18 cellular contexts compared by ENCODE assay signal in genomic region chr11:94423467-94423866, GRCh38. TPM values are rescaled to one million over a fixed set of nuclear protein-coding genes. Genes with fewer than 3 reads are reported as not detected.
DNase-seq lines count a peak whose midpoint lies in the region; ATAC-seq and TF ChIP-seq lines count a peak whose summit lies in the region.
"Had no signal": no experiment of that assay in that cellular context is flagged by ENCODE, and none has a peak within 500 bp of the region (broad histone marks: within the 10 kb centered on the region; RNA-seq: fewer than 3 reads in every experiment).

No MANE protein-coding gene starts in this region.

- peak overlapping the region; percentile 32 for H3K27ac Mint-ChIP-seq in T-helper 17 cell
- H3K27ac Mint-ChIP-seq: B cell had no signal

- H3K4me1 Mint-ChIP-seq in T-helper 17 cell, result no peaks in the 10 kb centered on the region
- H3K4me1 Mint-ChIP-seq: CD14-positive monocyte had no signal

- DNase-seq in Caki2 (ENCODE audit: low read depth) (peak; percentile 10), T-helper 17 cell (no peak), kidney glomerular epithelial cell (lab: John Stamatoyannopoulos, UW) (peak; percentile 34), renal cortical epithelial cell (ENCODE audit: low read depth) (peak; percentile 77), KBM-7 (no peak), omental fat pad (ENCODE audit: low spot score) (no peak)
- DNase-seq in stimulated activated CD4-positive, alpha-beta T cell treated with anti-CD3 and anti-CD28 coated beads, Interleukin-2, amount 100 ng/mL, for 24 hours, result no peak
- DNase-seq: DMS79 treated with DMSO at 0.1 percent for 48 hours, GM23248, NCI-H1092 treated with DMSO at 0.1 percent for 48 hours, NCI-H1436 treated with DMSO at 0.1 percent for 48 hours, NCI-H1930, PC-9 had no signal

- H3K9me3 ChIP-seq in T-helper 17 cell (ENCODE audit: control insufficient read depth, low read length, poor library complexity, severe bottlenecking), result no peaks in the 10 kb centered on the region
- H3K9me3 ChIP-seq: HAP-1 had no signal

- in situ Hi-C loops in Caki2 (cut with HindIII; ENCODE audit: low pct_unique_long_range_greater_than_20kb, low sequenced_read_pairs) (no loop called here), KBM-7 (cut with MboI; ENCODE audit: low pct_unique_long_range_greater_than_20kb, low sequenced_read_pairs) (no loop called here)

- no peaks in the 10 kb centered on the region for H3K27me3 Mint-ChIP-seq in T-helper 17 cell
- H3K27me3 Mint-ChIP-seq: B cell had no signal

- no peak overlapping the region for H3K4me3 Mint-ChIP-seq in T-helper 17 cell
- H3K4me3 Mint-ChIP-seq: B cell, CD14-positive monocyte had no signal

- H3K36me3 Mint-ChIP-seq in T-helper 17 cell (ENCODE audit: low read depth), result peaks cover 16% of the 10 kb centered on the region

- TF ChIP-seq CTCF in omental fat pad (IDR thresholded peaks at IDR 0.05), result no peak

- no peak for ATAC-seq in T-helper 17 cell
- ATAC-seq in omental fat pad (ENCODE audit: low FRiP score), result no peak
- no peak for ATAC-seq in GM21717 (IDR thresholded peaks at IDR 0.05; ENCODE audit: unreplicated experiment)

RNA-seq across cellular contexts. Expression of gene GPR83, which starts 22.2 kb away (rescaled TPM):
- not detected in 2 replicates for total RNA-seq in Caki2 (2014; rRNA removed; shearing (Covaris generic); ENCODE audit: low replicate concordance)
- total RNA-seq in T-helper 17 cell (under 1 TPM; 0.10 to 0.22 TPM), renal cortical epithelial cell (under 0.01 TPM in 1 of 2 replicates, not detected in the other), omental fat pad (under 1 TPM in 1 of 4 donors, not detected in 3; 0.09 TPM)
- total RNA-seq: A172, GM23248, PC-9 had no signal

Comparison
In these comparisons a context has a peak if more than half of its experiments do, and no peak if none do; other contexts are left out.
1. DNase-seq: peak in Caki2 (single experiment), kidney glomerular epithelial cell (single experiment) and renal cortical epithelial cell (single experiment); none in T-helper 17 cell (0 of 3), KBM-7 (single experiment), omental fat pad (single experiment) and stimulated activated CD4-positive, alpha-beta T cell treated with anti-CD3 and anti-CD28 coated beads, Interleukin-2, amount 100 ng/mL, for 24 hours (0 of 2).